In genomic region chr17:32971171-32971570, GRCh38 we compare ENCODE assay signal across 13 cellular contexts. TPM values are rescaled to one million over a fixed set of nuclear protein-coding genes. Genes with fewer than 3 reads are reported as not detected.
DNase-seq lines count a peak whose midpoint lies in the region; ATAC-seq and TF ChIP-seq lines count a peak whose summit lies in the region.
"Had no signal": no experiment of that assay in that cellular context is flagged by ENCODE, and none has a peak within 500 bp of the region (broad histone marks: within the 10 kb centered on the region; RNA-seq: fewer than 3 reads in every experiment).

No MANE protein-coding gene starts in this region.

- H3F3A ChIP-seq in PC-3 (ENCODE audit: low read length, unreplicated experiment), result no peaks in the 10 kb centered on the region

- H3K9me3 ChIP-seq in PC-3 (ENCODE audit: low read length) (no peaks in the 10 kb centered on the region), transverse colon (no peaks in the 10 kb centered on the region)
- H3K9me3 ChIP-seq: SJSA1 had no signal

- intact Hi-C loops in PC-3 (cut with micrococcal nuclease), result no loop called here
- intact Hi-C loops in transverse colon (cut with DNase I; ENCODE audit: low total_unique reads), result no loop called here

- no peaks in the 10 kb centered on the region for H3K9me3 Mint-ChIP-seq in activated T-cell treated with anti-CD3 and anti-CD28 coated beads, Interleukin-2, amount 50 U/mL, for 4 hours
- peaks cover 0 to 2% of the 10 kb centered on the region in 2 donors for H3K9me3 Mint-ChIP-seq in stimulated activated naive B cell treated with anti-CD40 and anti-IgM and Interleukin-4, amounts not matched to agents 10 μg/mL and 1 μg/mL and 100 μg/mL, for 72 hours
- H3K9me3 Mint-ChIP-seq in glutamatergic neuron (ENCODE audit: unreplicated experiment), result peaks cover 1% of the 10 kb centered on the region
- H3K9me3 Mint-ChIP-seq: dendritic cell treated with granulocyte-macrophage colony-stimulating factor and Interleukin-4, amounts not matched to agents 40 ng/mL and 50 ng/mL, for 4 days; type B pancreatic cell had no signal

- TF ChIP-seq EP300 in transverse colon (IDR thresholded peaks at IDR 0.05; ENCODE audit: low read depth), result no peak

- H4K20me1 ChIP-seq in PC-3 (ENCODE audit: low read length), result no peaks in the 10 kb centered on the region

- H3K4me1 Mint-ChIP-seq in activated T-cell treated with anti-CD3 and anti-CD28 coated beads, Interleukin-2, amount 50 U/mL, for 4 hours (ENCODE audit: low read depth), result peaks cover 10% of the 10 kb centered on the region
- no peaks in the 10 kb centered on the region for H3K4me1 Mint-ChIP-seq in stimulated activated naive B cell treated with anti-CD40 and anti-IgM and Interleukin-4, amounts not matched to agents 10 μg/mL and 1 μg/mL and 100 μg/mL, for 72 hours
- no peaks in the 10 kb centered on the region for H3K4me1 Mint-ChIP-seq in glutamatergic neuron (ENCODE audit: low read depth, unreplicated experiment)

- 35% methylated on average over 1 of the region's 1 CpG; no CpG with 5 or more reads in 1 of the 2 donors for WGBS in transverse colon (ENCODE audit: low coverage in 1 of 2), 2 donors

- peaks cover 4% of the 10 kb centered on the region for H3K27me3 Mint-ChIP-seq in activated T-cell treated with anti-CD3 and anti-CD28 coated beads, Interleukin-2, amount 50 U/mL, for 4 hours (ENCODE audit: low read depth)
- peaks cover 0 to 3% of the 10 kb centered on the region in 2 donors for H3K27me3 Mint-ChIP-seq in stimulated activated naive B cell treated with anti-CD40 and anti-IgM and Interleukin-4, amounts not matched to agents 10 μg/mL and 1 μg/mL and 100 μg/mL, for 72 hours
- H3K27me3 Mint-ChIP-seq in glutamatergic neuron (ENCODE audit: unreplicated experiment), result peaks cover 1% of the 10 kb centered on the region
- H3K27me3 Mint-ChIP-seq: dendritic cell treated with granulocyte-macrophage colony-stimulating factor and Interleukin-4, amounts not matched to agents 40 ng/mL and 50 ng/mL, for 4 days had no signal

- H3K79me2 ChIP-seq in PC-3 (ENCODE audit: low read length), result no peaks in the 10 kb centered on the region

- H3K4me1 ChIP-seq in PC-3 (ENCODE audit: insufficient read depth, low read length), result peaks cover 7% of the 10 kb centered on the region; the same call in 1 of the 2 replicates
- H3K4me1 ChIP-seq in transverse colon, result peaks cover 0 to 5% (median 4%) of the 10 kb centered on the region in 4 donors
- H3K4me1 ChIP-seq: SJSA1 had no signal

- no TSS peak for BruUV-seq in PC-3 (replicated peaks; lab: Mats Ljungman, UMichigan)

- in situ Hi-C loops in transverse colon (cut with MboI; ENCODE audit: low pct_ligation_motif_present in 1 of 4, low pct_unique_long_range_greater_than_20kb in 1 of 4, low sequenced_read_pairs in 3 of 4), result no loop called here

- H3K9ac ChIP-seq in PC-3 (ENCODE audit: low read length), result no peak overlapping the region

- POLR2A ChIA-PET in PC-3 (lab: Charles Lee; ENCODE audit: unreplicated experiment), result no interaction called here

- H3K4me3 ChIP-seq in PC-3 (ENCODE audit: low read length) (no peak overlapping the region), epithelial cell of esophagus (ENCODE audit: low read length) (no peak overlapping the region), transverse colon (no peak overlapping the region)
- H3K4me3 ChIP-seq: SJSA1 had no signal

- H3K27me3 ChIP-seq in PC-3 (ENCODE audit: low read length), result no peaks in the 10 kb centered on the region
- no peaks in the 10 kb centered on the region for H3K27me3 ChIP-seq in transverse colon
- H3K27me3 ChIP-seq: SJSA1 had no signal

- H3K27ac ChIP-seq in PC-3 (ENCODE audit: low read length), result no peak overlapping the region
- H3K27ac ChIP-seq in transverse colon, result no peak overlapping the region
- H3K27ac ChIP-seq: SJSA1 had no signal

- no peaks in the 10 kb centered on the region for H3K36me3 ChIP-seq in PC-3 (ENCODE audit: low read depth, low read length)
- no peaks in the 10 kb centered on the region for H3K36me3 ChIP-seq in transverse colon
- H3K36me3 ChIP-seq: SJSA1 had no signal

- CTCF ChIA-PET in PC-3 (lab: Charles Lee), result no interaction called here

- no peak overlapping the region for H2AFZ ChIP-seq in PC-3 (ENCODE audit: low read length)

- H3K27ac Mint-ChIP-seq in stimulated activated naive B cell treated with anti-CD40 and anti-IgM and Interleukin-4, amounts not matched to agents 10 μg/mL and 1 μg/mL and 100 μg/mL, for 72 hours, result no peak overlapping the region
- H3K27ac Mint-ChIP-seq in glutamatergic neuron (ENCODE audit: unreplicated experiment), result no peak overlapping the region
- H3K27ac Mint-ChIP-seq: dendritic cell treated with granulocyte-macrophage colony-stimulating factor and Interleukin-4, amounts not matched to agents 40 ng/mL and 50 ng/mL, for 4 days; naive thymus-derived CD8-positive, alpha-beta T cell; type B pancreatic cell had no signal

- no peak for DNase-seq in activated T-cell treated with anti-CD3 and anti-CD28 coated beads, Interleukin-2, amount 50 U/mL, for 4 hours
- DNase-seq in activated T-cell treated with anti-CD3 and anti-CD28 coated beads for 4 hours (no peak), PC-3 (peak; percentile 65), epithelial cell of esophagus (ENCODE audit: low read depth) (peak; percentile 50), transverse colon (no peak), glutamatergic neuron (no peak), COR-L47 (lab: John Stamatoyannopoulos, UW) (no peak)
- DNase-seq in stimulated activated naive B cell treated with anti-CD40 and anti-IgM and Interleukin-4, amounts not matched to agents 10 μg/mL and 1 μg/mL and 100 μg/mL, for 72 hours, result no peak
- DNase-seq: naive thymus-derived CD8-positive, alpha-beta T cell; NCI-H2227 treated with DMSO at 0.1 percent for 48 hours had no signal

- no peak overlapping the region for H3K4me2 ChIP-seq in PC-3 (ENCODE audit: low read length)

- no peak overlapping the region for H3K4me3 Mint-ChIP-seq in activated T-cell treated with anti-CD3 and anti-CD28 coated beads, Interleukin-2, amount 50 U/mL, for 4 hours
- no peak overlapping the region for H3K4me3 Mint-ChIP-seq in stimulated activated naive B cell treated with anti-CD40 and anti-IgM and Interleukin-4, amounts not matched to agents 10 μg/mL and 1 μg/mL and 100 μg/mL, for 72 hours
- no peak overlapping the region for H3K4me3 Mint-ChIP-seq in glutamatergic neuron (ENCODE audit: unreplicated experiment)
- H3K4me3 Mint-ChIP-seq: dendritic cell treated with granulocyte-macrophage colony-stimulating factor and Interleukin-4, amounts not matched to agents 40 ng/mL and 50 ng/mL, for 4 days; naive thymus-derived CD8-positive, alpha-beta T cell; type B pancreatic cell had no signal

- no peak for TF ChIP-seq POLR2A in transverse colon (IDR thresholded peaks at IDR 0.05)

- no peaks in the 10 kb centered on the region for H3K9me2 ChIP-seq in PC-3 (replicated peaks; ENCODE audit: low read length)

- no peaks in the 10 kb centered on the region for H3K36me3 Mint-ChIP-seq in activated T-cell treated with anti-CD3 and anti-CD28 coated beads, Interleukin-2, amount 50 U/mL, for 4 hours (ENCODE audit: insufficient read depth)
- no peaks in the 10 kb centered on the region for H3K36me3 Mint-ChIP-seq in stimulated activated naive B cell treated with anti-CD40 and anti-IgM and Interleukin-4, amounts not matched to agents 10 μg/mL and 1 μg/mL and 100 μg/mL, for 72 hours
- peaks cover 8% of the 10 kb centered on the region for H3K36me3 Mint-ChIP-seq in glutamatergic neuron (ENCODE audit: unreplicated experiment)
- H3K36me3 Mint-ChIP-seq: naive thymus-derived CD8-positive, alpha-beta T cell; type B pancreatic cell had no signal

- no peak for TF ChIP-seq CTCF in PC-3 (conservative IDR thresholded peaks at IDR 0.05; ENCODE audit: low read depth, low read length)
- no peak for TF ChIP-seq CTCF in epithelial cell of esophagus (IDR thresholded peaks at IDR 0.05; ENCODE audit: insufficient read depth, low read depth, low read length, missing control alignments)
- TF ChIP-seq CTCF in transverse colon (IDR thresholded peaks at IDR 0.05), result no peak
- no peak for TF ChIP-seq CTCF in glutamatergic neuron (IDR thresholded peaks at IDR 0.05; ENCODE audit: partially characterized antibody, unreplicated experiment)

- ATAC-seq in activated T-cell treated with anti-CD3 and anti-CD28 coated beads, Interleukin-2, amount 50 U/mL, for 4 hours, result peak; percentile 70 to 73
- no peak for ATAC-seq in PC-3
- peak; percentile 29 to 31 for ATAC-seq in stimulated activated naive B cell treated with anti-CD40 and anti-IgM and Interleukin-4, amounts not matched to agents 10 μg/mL and 1 μg/mL and 100 μg/mL, for 72 hours (replicated peaks)
- ATAC-seq: naive thymus-derived CD8-positive, alpha-beta T cell had no signal

RNA-seq across cellular contexts. Expression of gene SPACA3, which starts 20.5 kb away (rescaled TPM):
- not detected for total RNA-seq in activated T-cell treated with anti-CD3 and anti-CD28 coated beads, Interleukin-2, amount 50 U/mL, for 4 hours
- total RNA-seq in PC-3 (2014; rRNA removed), result not detected in 2 replicates
- not detected for total RNA-seq in transverse colon
- total RNA-seq in glutamatergic neuron (ENCODE audit: unreplicated experiment), result not detected
- total RNA-seq: naive thymus-derived CD8-positive, alpha-beta T cell; SJSA1 had no signal

RNA-seq across cellular contexts. Expression of gene TMEM98, which starts 43.2 kb away (rescaled TPM):
- total RNA-seq in activated T-cell treated with anti-CD3 and anti-CD28 coated beads, Interleukin-2, amount 50 U/mL, for 4 hours, result under 1 TPM; 0.16 to 0.86 (median 0.54) TPM
- total RNA-seq in PC-3 (2014; rRNA removed), result 59.0 and 59.4 TPM in 2 replicates
- total RNA-seq in transverse colon, result 100 to 1,000 TPM in 3 of 4 donors, 10 to 100 TPM in 1; 70.7 to 219 (median 175) TPM
- total RNA-seq in glutamatergic neuron (ENCODE audit: unreplicated experiment), result 62.3 TPM
- total RNA-seq: naive thymus-derived CD8-positive, alpha-beta T cell had no signal

Comparison
In these comparisons a context has a peak if more than half of its experiments do, and no peak if none do; other contexts are left out.
1. DNase-seq: peak in PC-3 (single experiment) and epithelial cell of esophagus (single experiment); none in activated T-cell treated with anti-CD3 and anti-CD28 coated beads, Interleukin-2, amount 50 U/mL, for 4 hours (single experiment), activated T-cell treated with anti-CD3 and anti-CD28 coated beads for 4 hours (single experiment), stimulated activated naive B cell treated with anti-CD40 and anti-IgM and Interleukin-4, amounts not matched to agents 10 μg/mL and 1 μg/mL and 100 μg/mL, for 72 hours (single experiment), transverse colon (single experiment), glutamatergic neuron (single experiment) and COR-L47 (single experiment).
2. RNA of gene TMEM98, which starts 43.2 kb away (total RNA-seq): 70.7 to 219 TPM in transverse colon, 62.3 TPM in glutamatergic neuron (single experiment) and 59.0 to 59.4 TPM in PC-3; 0.16 to 0.86 TPM in activated T-cell treated with anti-CD3 and anti-CD28 coated beads, Interleukin-2, amount 50 U/mL, for 4 hours; every median in the first group is over 10 times any median in the second.